Comparison of ENCODE assay signal across 8 cellular contexts in the genomic region with DNA sequence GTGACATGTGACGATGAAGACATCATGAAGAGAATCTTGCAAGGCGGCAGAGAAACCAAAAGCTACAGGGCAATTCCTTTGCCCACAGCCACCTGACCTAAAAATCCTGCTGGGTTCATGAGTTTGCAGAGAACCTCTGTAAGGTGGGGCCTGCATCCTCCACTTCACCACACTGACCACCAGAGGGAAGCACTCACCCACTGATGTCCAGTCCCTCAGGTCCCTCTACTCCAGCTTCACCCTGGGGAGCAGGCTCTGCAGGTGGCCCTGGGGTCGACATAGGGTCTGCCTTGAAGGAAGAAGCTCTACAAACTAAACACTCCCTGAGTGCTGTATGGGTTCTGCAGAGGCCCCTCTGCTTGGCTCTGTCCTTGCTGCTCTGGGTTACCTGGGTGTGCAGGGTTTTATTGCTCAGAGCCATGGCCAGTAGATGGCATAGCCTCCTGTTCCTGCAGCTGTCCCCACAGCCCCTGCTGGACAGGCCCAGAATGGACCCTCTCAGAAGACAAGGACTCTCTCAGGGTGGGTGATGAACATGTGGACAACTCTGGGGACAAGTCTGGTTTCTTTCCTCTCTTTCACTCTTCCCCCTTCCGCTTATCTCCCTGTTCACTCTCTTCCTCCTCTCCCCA. TPM values are rescaled to one million over a fixed set of nuclear protein-coding genes. Genes with fewer than 3 reads are reported as not detected.
DNase-seq lines count a peak whose midpoint lies in the region; ATAC-seq, FAIRE-seq and TF ChIP-seq lines count a peak whose summit lies in the region.
"Not testable (repeated sequence)": the region's sequence is repeated elsewhere in the genome, so short reads cannot be mapped to it uniquely, and the experiment has no call there.

No MANE protein-coding gene starts in this region.

- not testable (repeated sequence) for H3K27ac ChIP-seq in A673 (ENCODE audit: low read depth, low read length, poor library complexity, severe bottlenecking); GM12878 (ENCODE audit: control insufficient read depth, insufficient read depth); right cardiac atrium (ENCODE audit: low read length)

- not testable (repeated sequence) for H3K36me3 ChIP-seq in A673 (ENCODE audit: insufficient read depth, low read length, poor library complexity, severe bottlenecking); GM12878 (ENCODE audit: control insufficient read depth in 2 of 2, insufficient read depth in 2 of 2, low read length in 1 of 2)

- CTCF ChIA-PET in A673 (lab: Charles Lee), result interaction anchor here (0.7 kb wide), 1 partner anchor 66 kb away, joined by 12 read pairs; no protein-coding TSS in a partner anchor
- CTCF ChIA-PET in GM12878 (lab: Yijun Ruan, JAX), result not testable (repeated sequence)

- H3K27me3 Mint-ChIP-seq in T-helper 17 cell, result not testable (repeated sequence)

- intact Hi-C loops in A673 (cut with micrococcal nuclease; ENCODE audit: unreplicated experiment) (loop anchor here (10.0 kb wide), 1 partner anchor 195 kb away; no protein-coding TSS in a partner anchor), GM12878 (cut with micrococcal nuclease; ENCODE audit: unreplicated experiment) (loop anchor here (5.0 kb wide), 1 partner anchor 198 kb away; no protein-coding TSS in a partner anchor)
- intact Hi-C loops in right cardiac atrium (cut with DNase I), result not testable (repeated sequence)

- H3K79me2 ChIP-seq in GM12878 (ENCODE audit: control insufficient read depth, insufficient read depth, low read length), result not testable (repeated sequence)

- RAD21 ChIA-PET in GM12878 (lab: Charles Lee; ENCODE audit: unreplicated experiment), result not testable (repeated sequence)

- not testable (repeated sequence) for TF ChIP-seq EP300 in GM12878 (IDR thresholded peaks at IDR 0.05; ENCODE audit: borderline replicate concordance in 1 of 2, control insufficient read depth in 1 of 2, low read depth in 2 of 2, low read length in 2 of 2)

- not testable (repeated sequence) for H3K4me3 Mint-ChIP-seq in T-helper 17 cell

- DNase-seq in A673 (ENCODE audit: low spot score) (peak; percentile 13), NAMALWA (ENCODE audit: low spot score) (peak; percentile 32), right cardiac atrium (peak in 2 of 3 donors; percentile 51 to 63)
- DNase-seq in GM13977 (ENCODE audit: low spot score); T-helper 17 cell; GM12878 (ENCODE audit: low read depth, low spot score); retinal pigment epithelial cell (ENCODE audit: low read depth): not testable (repeated sequence)

- POLR2A ChIA-PET in A673 (lab: Charles Lee; ENCODE audit: low non-redundant PET); GM12878 (lab: Charles Lee): not testable (repeated sequence)

- SMC1A ChIA-PET in GM12878 (lab: Charles Lee; ENCODE audit: uncharacterized antibody, unreplicated experiment), result not testable (repeated sequence)

- H4K20me1 ChIP-seq in GM12878 (ENCODE audit: control insufficient read depth, insufficient read depth), result not testable (repeated sequence)

- not testable (repeated sequence) for H3K9me3 ChIP-seq in A673 (ENCODE audit: low read depth, low read length, poor library complexity, severe bottlenecking); T-helper 17 cell (ENCODE audit: control insufficient read depth, low read length, poor library complexity, severe bottlenecking); GM12878 (replicated peaks; ENCODE audit: control insufficient read depth, insufficient read depth, low read length); right cardiac atrium (ENCODE audit: control insufficient read depth, low read length)

- H3K27ac Mint-ChIP-seq in T-helper 17 cell, result not testable (repeated sequence)

- TF ChIP-seq CTCF in A673 (conservative IDR thresholded peaks at IDR 0.05; ENCODE audit: low read depth, low read length) (peak; percentile 56), GM13977 (IDR thresholded peaks at IDR 0.05; ENCODE audit: extremely low read depth, insufficient read depth, missing control alignments) (peak; percentile 60), GM12878 (IDR thresholded peaks at IDR 0.05 in 2 of 3, conservative IDR thresholded peaks at IDR 0.05 in 1 of 3; ENCODE audit: control insufficient read depth in 2 of 3, extremely low read depth in 1 of 3, insufficient read depth in 1 of 3, low read depth in 3 of 3, low read length in 3 of 3) (peak; percentile 32 to 59 (median 50); a peak in 5 of 6 replicates), retinal pigment epithelial cell (conservative IDR thresholded peaks at IDR 0.05; ENCODE audit: low read depth, low read length) (peak; percentile 47)

- not testable (repeated sequence) for H3K4me1 ChIP-seq in A673 (ENCODE audit: insufficient read depth, low read length, poor library complexity, severe bottlenecking); GM12878 (ENCODE audit: control insufficient read depth, insufficient read depth, low read length); right cardiac atrium (ENCODE audit: control insufficient read depth, insufficient read depth, low read length)

- H3K4me2 ChIP-seq in GM12878 (ENCODE audit: control insufficient read depth, insufficient read depth), result not testable (repeated sequence)

- H2AFZ ChIP-seq in GM12878 (ENCODE audit: control insufficient read depth, low read depth, low read length), result not testable (repeated sequence)

- WGBS in GM12878 (ENCODE audit: insufficient coverage, insufficient replicate concordance, low lambda C conversion rate, missing lambda C conversion rate), result 23% methylated on average over 4 of the region's 4 CpGs
- 47% methylated on average over 4 of the region's 4 CpGs for WGBS in right cardiac atrium

- not testable (repeated sequence) for TF ChIP-seq POLR2A in GM12878 (IDR thresholded peaks at IDR 0.05; ENCODE audit: low read depth, low read length)

- H3K4me1 Mint-ChIP-seq in T-helper 17 cell, result not testable (repeated sequence)

- not testable (repeated sequence) for H3K9ac ChIP-seq in GM12878 (ENCODE audit: control insufficient read depth, insufficient read depth, low read length)

- not testable (repeated sequence) for H3K27me3 ChIP-seq in A673 (replicated peaks; ENCODE audit: insufficient read depth, low read depth, low read length, poor library complexity); GM12878 (replicated peaks in 1 of 2; ENCODE audit: control insufficient read depth in 2 of 2, insufficient read depth in 2 of 2, low read length in 1 of 2); right cardiac atrium (ENCODE audit: control insufficient read depth, insufficient read depth)

- FAIRE-seq in GM12878 (lab: Jason Lieb, UNC), result peak; percentile 84

- not testable (repeated sequence) for H3K4me3 ChIP-seq in A673 (ENCODE audit: low read depth, low read length, poor library complexity, severe bottlenecking); GM12878; right cardiac atrium (ENCODE audit: low read length); retinal pigment epithelial cell (ENCODE audit: low read length)

- peak; percentile 41; the same call in 1 of the 2 replicates for TF ChIP-seq RAD21 in GM12878 (IDR thresholded peaks at IDR 0.05; ENCODE audit: insufficient read depth, low read depth, low read length)

- ATAC-seq in HG02642 (IDR thresholded peaks at IDR 0.05; ENCODE audit: poor library complexity, unreplicated experiment) (peak; percentile 79), T-helper 17 cell (peak; percentile 49), GM12878 (peak; percentile 98), right cardiac atrium (peak; percentile 73 to 81)

- in situ Hi-C loops in GM13977 (cut with MboI; ENCODE audit: low pct_unique_long_range_greater_than_20kb, low sequenced_read_pairs, unreplicated experiment), result not testable (repeated sequence)
- in situ Hi-C loops in GM12878 (cut with MboI), result loop anchor here (5.0 kb wide), 1 partner anchor 198 kb away; no protein-coding TSS in a partner anchor

- BruUV-seq in A673 (replicated peaks; lab: Mats Ljungman, UMichigan); GM12878 (replicated peaks; lab: Mats Ljungman, UMichigan): not testable (repeated sequence)

- H3K36me3 Mint-ChIP-seq in T-helper 17 cell (ENCODE audit: low read depth), result not testable (repeated sequence)

RNA-seq across cellular contexts. Expression of a gene that starts 27.2 kb away (rescaled TPM):
- total RNA-seq in A673 (2021) (not detected in 2 replicates), T-helper 17 cell (not detected), GM12878 (2014; rRNA removed) (not detected in 2 replicates), GM12878 (2014; rRNA removed; fragmentation: Illumina TruSeq; extraction: Trizol) (not detected in 2 replicates), GM12878 (2021) (not detected in 2 replicates), right cardiac atrium (not detected)
- not detected in 2 replicates for total RNA-seq in GM12878 (2013; cell fraction: nucleolus; rRNA removed)
- not detected for polyA plus RNA-seq in GM12878 (2011; ENCODE audit: low read depth)
- polyA plus RNA-seq in GM12878 (2011; rRNA removed) (not detected in 2 replicates), GM12878 (2014; fragmentation: Illumina TruSeq; extraction: Trizol) (not detected in 2 replicates), GM12878 (2014; fragmentation: Nextera tagmentation; extraction: Ambion mirVana) (not detected), GM12878 (2014; rRNA removed) (not detected in 2 replicates), GM12878 (2016; fragmentation: Nextera tagmentation; extraction: Ambion mirVana) (not detected), right cardiac atrium (not detected)
- polyA plus RNA-seq in GM12878 (2011; cell fraction: cytosol; rRNA removed), result not detected in 2 replicates
- not detected in 2 replicates for polyA plus RNA-seq in GM12878 (2011; cell fraction: nucleus; rRNA removed)
- not detected in 2 replicates for polyA plus RNA-seq in GM12878 (2012)
- polyA minus RNA-seq in GM12878 (2011; rRNA and poly(A)+ RNA removed), result not detected in 2 replicates
- not detected in 2 replicates for polyA minus RNA-seq in GM12878 (2011; cell fraction: cytosol; rRNA and poly(A)+ RNA removed)
- not detected in 2 replicates for polyA minus RNA-seq in GM12878 (2011; cell fraction: nucleus; rRNA and poly(A)+ RNA removed)

RNA-seq across cellular contexts. Expression of a gene that starts 48.6 kb away (rescaled TPM):
- total RNA-seq in A673 (2021), result not detected in 2 replicates
- not detected for total RNA-seq in T-helper 17 cell
- total RNA-seq in GM12878 (2013; cell fraction: nucleolus; rRNA removed), result not detected in 2 replicates
- not detected in 2 replicates for total RNA-seq in GM12878 (2014; rRNA removed)
- not detected in 2 replicates for total RNA-seq in GM12878 (2014; rRNA removed; fragmentation: Illumina TruSeq; extraction: Trizol)
- total RNA-seq in GM12878 (2021), result not detected in 2 replicates
- not detected for polyA plus RNA-seq in GM12878 (2011; ENCODE audit: low read depth)
- not detected in 2 replicates for polyA plus RNA-seq in GM12878 (2011; rRNA removed)
- polyA plus RNA-seq in GM12878 (2011; cell fraction: cytosol; rRNA removed), result not detected in 2 replicates
- not detected in 2 replicates for polyA plus RNA-seq in GM12878 (2011; cell fraction: nucleus; rRNA removed)
- not detected in 2 replicates for polyA plus RNA-seq in GM12878 (2012)
- not detected in 2 replicates for polyA plus RNA-seq in GM12878 (2014; fragmentation: Illumina TruSeq; extraction: Trizol)
- polyA plus RNA-seq in GM12878 (2014; fragmentation: Nextera tagmentation; extraction: Ambion mirVana), result not detected
- not detected in 2 replicates for polyA plus RNA-seq in GM12878 (2014; rRNA removed)
- not detected for polyA plus RNA-seq in GM12878 (2016; fragmentation: Nextera tagmentation; extraction: Ambion mirVana)
- polyA minus RNA-seq in GM12878 (2011; rRNA and poly(A)+ RNA removed), result not detected in 2 replicates
- not detected in 2 replicates for polyA minus RNA-seq in GM12878 (2011; cell fraction: cytosol; rRNA and poly(A)+ RNA removed)
- polyA minus RNA-seq in GM12878 (2011; cell fraction: nucleus; rRNA and poly(A)+ RNA removed), result not detected in 2 replicates
- total RNA-seq in right cardiac atrium, result not detected
- polyA plus RNA-seq in right cardiac atrium, result not detected
